Comparison of ENCODE assay signal across 28 cellular contexts in genomic region chr12:58025431-58025830, GRCh38.
"Had no signal": no experiment of that assay in that cellular context is flagged by ENCODE, and none has a peak within 500 bp of the region (broad histone marks: within the 10 kb centered on the region; RNA-seq: fewer than 3 reads in every experiment).

No MANE protein-coding gene starts in this region.

- ATAC-seq: stimulated activated effector memory CD8-positive, alpha-beta T cell treated with anti-CD3 and anti-CD28 coated beads, Interleukin-12 subunit alpha, Interleukin-12 subunit beta, amount 100 ng/mL, for 72 hours; stimulated activated memory B cell treated with anti-CD40 and anti-IgM and Interleukin-4, amounts not matched to agents 10 μg/mL and 1 μg/mL and 100 μg/mL, for 72 hours; stimulated activated naive B cell treated with anti-CD40 and anti-IgM and Interleukin-4, amounts not matched to agents 10 μg/mL and 1 μg/mL and 100 μg/mL, for 72 hours; stimulated activated naive CD8-positive, alpha-beta T cell treated with anti-CD3 and anti-CD28 coated beads, Interleukin-15, amount 100 ng/mL, for 72 hours; stimulated activated naive CD8-positive, alpha-beta T cell treated with anti-CD3 and anti-CD28 coated beads, Interleukin-15, Interleukin-2, amounts not matched to agents 100 U/mL and 50 U/mL, for 24 hours; upper lobe of right lung had no signal

- H3K27ac Mint-ChIP-seq: stimulated activated effector memory CD8-positive, alpha-beta T cell treated with anti-CD3 and anti-CD28 coated beads, Interleukin-12 subunit alpha, Interleukin-12 subunit beta, amount 100 ng/mL, for 72 hours; stimulated activated memory B cell treated with anti-CD40 and anti-IgM and Interleukin-4, amounts not matched to agents 10 μg/mL and 1 μg/mL and 100 μg/mL, for 72 hours; stimulated activated naive B cell treated with anti-CD40 and anti-IgM and Interleukin-4, amounts not matched to agents 10 μg/mL and 1 μg/mL and 100 μg/mL, for 72 hours; stimulated activated naive CD8-positive, alpha-beta T cell treated with anti-CD3 and anti-CD28 coated beads, Interleukin-15, Interleukin-2, amounts not matched to agents 100 ng/mL and 50 ng/mL, for 24 hours; type B pancreatic cell had no signal

- H3K27ac ChIP-seq: stomach, suprapubic skin, testis, thoracic aorta, thyroid gland, tibial artery, tibial nerve, transverse colon, upper lobe of left lung, upper lobe of right lung, uterus, vagina had no signal

- H3K4me1 ChIP-seq: testis, tibial artery, transverse colon, upper lobe of left lung, upper lobe of right lung, uterus had no signal

- H3K4me3 Mint-ChIP-seq: stimulated activated effector memory CD8-positive, alpha-beta T cell treated with anti-CD3 and anti-CD28 coated beads, Interleukin-12 subunit alpha, Interleukin-12 subunit beta, amount 100 ng/mL, for 72 hours; stimulated activated memory B cell treated with anti-CD40 and anti-IgM and Interleukin-4, amounts not matched to agents 10 μg/mL and 1 μg/mL and 100 μg/mL, for 72 hours; stimulated activated naive B cell treated with anti-CD40 and anti-IgM and Interleukin-4, amounts not matched to agents 10 μg/mL and 1 μg/mL and 100 μg/mL, for 72 hours; stimulated activated naive CD8-positive, alpha-beta T cell treated with anti-CD3 and anti-CD28 coated beads, Interleukin-15, amount 100 ng/mL, for 72 hours; stimulated activated naive CD8-positive, alpha-beta T cell treated with anti-CD3 and anti-CD28 coated beads, Interleukin-15, Interleukin-2, amounts not matched to agents 100 ng/mL and 50 ng/mL, for 24 hours; type B pancreatic cell had no signal

- H3K4me3 ChIP-seq: stomach, suprapubic skin, testis, thoracic aorta, thyroid gland, tibial artery, tibial nerve, transverse colon, upper lobe of left lung, upper lobe of right lung, uterus, vagina had no signal

- H3K27me3 Mint-ChIP-seq: stimulated activated naive CD8-positive, alpha-beta T cell treated with anti-CD3 and anti-CD28 coated beads, Interleukin-15, amount 100 ng/mL, for 72 hours had no signal

- H3K27me3 ChIP-seq: stomach, suprapubic skin, testis, thyroid gland, tibial artery, tibial nerve, transverse colon, upper lobe of left lung, upper lobe of right lung, uterus, vagina had no signal

- H3K4me1 Mint-ChIP-seq: stimulated activated effector memory CD8-positive, alpha-beta T cell treated with anti-CD3 and anti-CD28 coated beads, Interleukin-12 subunit alpha, Interleukin-12 subunit beta, amount 100 ng/mL, for 72 hours; stimulated activated memory B cell treated with anti-CD40 and anti-IgM and Interleukin-4, amounts not matched to agents 10 μg/mL and 1 μg/mL and 100 μg/mL, for 72 hours; stimulated activated naive B cell treated with anti-CD40 and anti-IgM and Interleukin-4, amounts not matched to agents 10 μg/mL and 1 μg/mL and 100 μg/mL, for 72 hours; stimulated activated naive CD8-positive, alpha-beta T cell treated with anti-CD3 and anti-CD28 coated beads, Interleukin-15, amount 100 ng/mL, for 72 hours had no signal

- H3K9me3 ChIP-seq: suprapubic skin, testis, thoracic aorta, thyroid gland, tibial artery, tibial nerve, transverse colon, upper lobe of left lung, upper lobe of right lung, uterus, vagina had no signal

- H3K36me3 Mint-ChIP-seq: stimulated activated effector memory CD8-positive, alpha-beta T cell treated with anti-CD3 and anti-CD28 coated beads, Interleukin-12 subunit alpha, Interleukin-12 subunit beta, amount 100 ng/mL, for 72 hours; stimulated activated memory B cell treated with anti-CD40 and anti-IgM and Interleukin-4, amounts not matched to agents 10 μg/mL and 1 μg/mL and 100 μg/mL, for 72 hours; stimulated activated naive B cell treated with anti-CD40 and anti-IgM and Interleukin-4, amounts not matched to agents 10 μg/mL and 1 μg/mL and 100 μg/mL, for 72 hours; type B pancreatic cell had no signal

- DNase-seq: stimulated activated CD4-positive, alpha-beta T cell treated with anti-CD3 and anti-CD28 coated beads, Interleukin-2, amount 100 ng/mL, for 48 hours; stimulated activated CD4-positive, alpha-beta T cell treated with anti-CD3 and anti-CD28 coated beads, Interleukin-4, amount 100 ng/mL, for 1 hour; stimulated activated CD4-positive, alpha-beta T cell treated with anti-CD3 and anti-CD28 coated beads, Interleukin-4, amount 100 ng/mL, for 24 hours; stimulated activated CD4-positive, alpha-beta T cell treated with anti-CD3 and anti-CD28 coated beads, Interleukin-4, amount 100 ng/mL, for 4 hours; stimulated activated CD8-positive, alpha-beta memory T cell treated with anti-CD3 and anti-CD28 coated beads, Interleukin-4, amount 100 ng/mL, for 48 hours; stimulated activated naive B cell treated with anti-CD40 and anti-IgM and Interleukin-4, amounts not matched to agents 10 μg/mL and 1 μg/mL and 100 μg/mL, for 72 hours; stimulated activated naive CD4-positive, alpha-beta T cell; stimulated activated naive CD4-positive, alpha-beta T cell treated with Interleukin-2 at 50 U/mL for 16 hours; stimulated activated naive CD8-positive, alpha-beta T cell treated with anti-CD3 and anti-CD28 coated beads, Interleukin-15, amount 100 ng/mL, for 72 hours; stimulated activated naive CD8-positive, alpha-beta T cell treated with anti-CD3 and anti-CD28 coated beads, Interleukin-15, Interleukin-2, amounts not matched to agents 100 U/mL and 50 U/mL, for 24 hours; stomach; substantia nigra; testis; thyroid gland; tibial artery; transverse colon; trophoblast cell; upper lobe of left lung; upper lobe of right lung; uterus had no signal

- H3K36me3 ChIP-seq: stomach, suprapubic skin, thoracic aorta, thyroid gland, tibial artery, tibial nerve, transverse colon, upper lobe of left lung, upper lobe of right lung, uterus, vagina had no signal
